ENCODE assay signal across 1 cellular context in the genomic region with DNA sequence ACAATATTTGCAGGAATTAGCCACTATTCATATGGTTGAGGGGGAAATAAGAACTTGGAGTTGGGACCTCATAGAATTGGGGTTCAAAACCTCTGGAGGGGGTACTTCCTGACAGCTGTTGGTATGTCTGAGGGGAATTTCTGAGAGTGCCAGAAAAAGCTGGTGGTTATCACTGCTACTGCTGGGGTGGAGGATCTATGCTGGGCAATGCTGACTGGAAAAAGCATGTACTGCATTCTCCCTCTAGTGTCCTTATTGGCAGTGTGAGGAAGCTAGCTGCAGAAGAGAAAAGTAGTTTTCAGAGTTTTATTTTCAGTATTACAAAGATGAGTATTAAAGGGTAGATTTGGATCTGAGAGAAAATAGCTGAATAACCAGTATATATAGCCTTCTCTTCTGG.
TF ChIP-seq lines count a peak whose summit lies in the region.

No MANE protein-coding gene starts in this region.

TF ChIP-seq in GM12878, 131 proteins besides CTCF, POLR2A, EP300 and RAD21:
- TF ChIP-seq USF2 (IDR thresholded peaks at IDR 0.05; ENCODE audit: borderline replicate concordance, low read depth, low read length) (no peak), YBX1 (IDR thresholded peaks at IDR 0.05) (no peak), POLR2AphosphoS5 (IDR thresholded peaks at IDR 0.05; ENCODE audit: low read length) (no peak), SMC3 (IDR thresholded peaks at IDR 0.05; ENCODE audit: borderline replicate concordance, low read length) (peak; percentile 17; the same call in 1 of the 2 replicates), ZNF622 (IDR thresholded peaks at IDR 0.05) (no peak), CBX5 (IDR thresholded peaks at IDR 0.05; ENCODE audit: low read depth) (0 out of 2 replicates have a peak, but pooled peaks have one; percentile 22), EED (IDR thresholded peaks at IDR 0.05; ENCODE audit: low read depth) (peak; percentile 68; the same call in 1 of the 2 replicates), RUNX3 (IDR thresholded peaks at IDR 0.05; ENCODE audit: low read length) (peak; percentile 33), GABPA (IDR thresholded peaks at IDR 0.05; ENCODE audit: low read depth) (no peak), JUNB (IDR thresholded peaks at IDR 0.05) (peak; percentile 20; the same call in 1 of the 2 replicates), BACH1 (IDR thresholded peaks at IDR 0.05; ENCODE audit: borderline replicate concordance) (no peak), TCF3 (IDR thresholded peaks at IDR 0.05; ENCODE audit: borderline replicate concordance, insufficient read depth, low read depth, low read length) (0 out of 2 replicates have a peak, but pooled peaks have one; percentile 20), FOXM1 (IDR thresholded peaks at IDR 0.05; ENCODE audit: low read depth, low read length) (0 out of 2 replicates have a peak, but pooled peaks have one; percentile 27)
